In genomic region chr12:47821346-47821706, GRCh38 we compare ENCODE assay signal across 9 cellular contexts. TPM values are rescaled to one million over a fixed set of nuclear protein-coding genes. Genes with fewer than 3 reads are reported as not detected.
DNase-seq lines count a peak whose midpoint lies in the region; ATAC-seq and TF ChIP-seq lines count a peak whose summit lies in the region.
"Had no signal": no experiment of that assay in that cellular context is flagged by ENCODE, and none has a peak within 500 bp of the region (broad histone marks: within the 10 kb centered on the region; RNA-seq: fewer than 3 reads in every experiment).

No MANE protein-coding gene starts in this region.

- peak overlapping the region; percentile 90 for H3K27ac Mint-ChIP-seq in activated B cell treated with CpG ODN at 0.5 μM for 24 hours

- no peaks in the 10 kb centered on the region for H3K27me3 ChIP-seq in right atrium auricular region
- no peaks in the 10 kb centered on the region for H3K27me3 ChIP-seq in skeletal muscle satellite cell (ENCODE audit: control insufficient read depth, insufficient read depth, low read length)

- TF ChIP-seq CTCF in activated B cell treated with CpG ODN at 0.5 μM for 24 hours (IDR thresholded peaks at IDR 0.05) (no peak), right atrium auricular region (IDR thresholded peaks at IDR 0.05) (no peak)

- intact Hi-C loops in activated B cell treated with CpG ODN at 0.5 μM for 24 hours (cut with micrococcal nuclease) (no loop called here), left colon (cut with DNase I, micrococcal nuclease) (no loop called here)

- peak overlapping the region; percentile 77 for H3K4me2 ChIP-seq in skeletal muscle satellite cell (ENCODE audit: low read length)

- H3K27ac ChIP-seq in right atrium auricular region: peak overlapping the region; percentile 95 to 99

- DNase-seq in activated B cell treated with CpG ODN at 0.5 μM for 24 hours: no peak
- DNase-seq in right atrium auricular region (ENCODE audit: low spot score): no peak
- DNase-seq in NCI-H748 treated with DMSO at 0.1 percent for 48 hours (lab: John Stamatoyannopoulos, UW): no peak
- DNase-seq in NOMO-1 (lab: John Stamatoyannopoulos, UW; ENCODE audit: unreplicated experiment in 2 of 2): no peak
- DNase-seq in left colon: no peak
- DNase-seq: activated CD4-positive, alpha-beta T cell treated with anti-CD3 and anti-CD28 coated beads, Interleukin-2, amount 50 U/mL, for 4 hours had no signal

- H3K9ac ChIP-seq in ES-I3 (ENCODE audit: low read depth, low read length) (peak overlapping the region; percentile 95), skeletal muscle satellite cell (ENCODE audit: low read depth, low read length) (peak overlapping the region; percentile 92)

- no peak overlapping the region for H3K4me3 ChIP-seq in right atrium auricular region
- H3K4me3 ChIP-seq in skeletal muscle satellite cell (ENCODE audit: low read length): peak overlapping the region; percentile 54

- H3K9me3 ChIP-seq in ES-I3 (ENCODE audit: control insufficient read depth, insufficient read depth, low read length): no peaks in the 10 kb centered on the region
- no peaks in the 10 kb centered on the region for H3K9me3 ChIP-seq in right atrium auricular region
- no peaks in the 10 kb centered on the region for H3K9me3 ChIP-seq in skeletal muscle satellite cell (replicated peaks; ENCODE audit: low read length)

- POLR2A ChIA-PET in activated B cell treated with CpG ODN at 0.5 μM for 24 hours (lab: Charles Lee): interaction anchor here (0.7 to 19.6 kb wide), 4 partner anchors 11 to 443 kb away, joined by 5 to 573 read pairs (median 56); no protein-coding TSS in a partner anchor

- peaks cover 64% of the 10 kb centered on the region for H3K4me1 Mint-ChIP-seq in activated B cell treated with CpG ODN at 0.5 μM for 24 hours

- H3K36me3 ChIP-seq in ES-I3 (ENCODE audit: insufficient read depth, low read length): no peaks in the 10 kb centered on the region
- H3K36me3 ChIP-seq in right atrium auricular region: no peaks in the 10 kb centered on the region
- H3K36me3 ChIP-seq in skeletal muscle satellite cell (ENCODE audit: insufficient read depth, low read length): no peaks in the 10 kb centered on the region

- H3K36me3 Mint-ChIP-seq in activated B cell treated with CpG ODN at 0.5 μM for 24 hours (ENCODE audit: low read depth): peaks cover 9% of the 10 kb centered on the region

- CTCF ChIA-PET in activated B cell treated with CpG ODN at 0.5 μM for 24 hours (lab: Charles Lee): interaction anchor here (1.2 to 5.2 kb wide), 4 partner anchors 13 to 79 kb away, joined by 3 to 72 read pairs (median 6); no protein-coding TSS in a partner anchor

- H3K4me1 ChIP-seq in ES-I3 (ENCODE audit: insufficient read depth, low read length) (peaks cover 52% of the 10 kb centered on the region), right atrium auricular region (peaks cover 0 to 88% of the 10 kb centered on the region in 2 donors), skeletal muscle satellite cell (ENCODE audit: control insufficient read depth, insufficient read depth, low read length) (peaks cover 76% of the 10 kb centered on the region)

- ATAC-seq in activated B cell treated with CpG ODN at 0.5 μM for 24 hours (ENCODE audit: low read depth) (no peak), GM18517 (IDR thresholded peaks at IDR 0.05; ENCODE audit: unreplicated experiment) (no peak), left colon (no peak)

- no peaks in the 10 kb centered on the region for H3K9me3 Mint-ChIP-seq in activated B cell treated with CpG ODN at 0.5 μM for 24 hours

- no peaks in the 10 kb centered on the region for H3K27me3 Mint-ChIP-seq in activated B cell treated with CpG ODN at 0.5 μM for 24 hours

- H3K4me3 Mint-ChIP-seq in activated B cell treated with CpG ODN at 0.5 μM for 24 hours: peak overlapping the region; percentile 35

RNA-seq across cellular contexts. Expression of gene HDAC7, which starts 1.6 kb away (rescaled TPM):
- 103 and 126 TPM in 2 replicates for total RNA-seq in activated B cell treated with CpG ODN at 0.5 μM for 24 hours
- 10 to 100 TPM; 33.4 to 60.2 TPM for total RNA-seq in right atrium auricular region
- 26.9 and 39.5 TPM in 2 replicates for total RNA-seq in skeletal muscle satellite cell (2012; rRNA removed)
- 10 to 100 TPM; 21.6 to 25.6 TPM for total RNA-seq in left colon

RNA-seq across cellular contexts. Expression of gene SLC48A1, which starts 48.3 kb away (rescaled TPM):
- total RNA-seq in activated B cell treated with CpG ODN at 0.5 μM for 24 hours: 12.7 and 12.8 TPM in 2 replicates
- 10 to 100 TPM; 48.9 to 52.0 TPM for total RNA-seq in right atrium auricular region
- total RNA-seq in skeletal muscle satellite cell (2012; rRNA removed): 3.9 and 12.2 TPM in 2 replicates
- total RNA-seq in left colon: 10 to 100 TPM; 18.1 to 18.9 TPM
